Comparison of ENCODE assay signal across 17 cellular contexts in genomic region chr5:73865315-73865714, GRCh38.
DNase-seq lines count a peak whose midpoint lies in the region; ATAC-seq, FAIRE-seq and TF ChIP-seq lines count a peak whose summit lies in the region.
"Had no signal": no experiment of that assay in that cellular context is flagged by ENCODE, and none has a peak within 500 bp of the region (broad histone marks: within the 10 kb centered on the region; RNA-seq: fewer than 3 reads in every experiment).

No MANE protein-coding gene starts in this region.

- H3K27me3 ChIP-seq in bronchial epithelial cell (ENCODE audit: control insufficient read depth, insufficient read depth, low read length), result no peaks in the 10 kb centered on the region
- no peaks in the 10 kb centered on the region for H3K27me3 ChIP-seq in liver (ENCODE audit: control insufficient read depth in 4 of 4, insufficient read depth in 4 of 4, low read length in 3 of 4)
- H3K27me3 ChIP-seq: BLaER1 had no signal

- TF ChIP-seq CTCF in bronchial epithelial cell (IDR thresholded peaks at IDR 0.05; ENCODE audit: insufficient read depth, low read length, severe bottlenecking) (no peak), liver (IDR thresholded peaks at IDR 0.05; ENCODE audit: low read depth, low read length, missing input control) (no peak)

- WGBS in liver, result 82% methylated on average over 1 of the region's 1 CpG

- peak; percentile 33 for DNase-seq in CD1c-positive myeloid dendritic cell (ENCODE audit: extremely low spot score)
- DNase-seq in MV-4-11 (lab: John Stamatoyannopoulos, UW), result peak; percentile 29
- no peak for DNase-seq in bronchial epithelial cell (ENCODE audit: low read depth)
- no peak for DNase-seq in effector CD8-positive, alpha-beta T cell (lab: John Stamatoyannopoulos, UW)
- no peak for DNase-seq in retina
- DNase-seq in head of caudate nucleus, result no peak
- DNase-seq: 8988T; Calu3; CD8-positive, alpha-beta T cell; DMS79 treated with DMSO at 0.1 percent for 48 hours; GF-D8 had no signal

- peak; percentile 32 for FAIRE-seq in bronchial epithelial cell (lab: Jason Lieb, UNC)
- FAIRE-seq: HTR-8/SVneo had no signal

- no peak overlapping the region for H3K9ac ChIP-seq in liver (ENCODE audit: low read depth in 1 of 2, low read length in 2 of 2)
- H3K9ac ChIP-seq: BLaER1 had no signal

- H3K4me3 ChIP-seq in bronchial epithelial cell (ENCODE audit: low read depth, low read length), result no peak overlapping the region
- H3K4me3 ChIP-seq in liver (ENCODE audit: low read depth in 1 of 3, low read length in 3 of 3), result no peak overlapping the region
- H3K4me3 ChIP-seq: BLaER1, HAP-1 had no signal

- H3K27ac ChIP-seq in liver (ENCODE audit: low read depth in 1 of 2, low read length in 2 of 2), result no peak overlapping the region
- H3K27ac ChIP-seq: BLaER1, HL-60 had no signal

- peaks cover 8% of the 10 kb centered on the region for H3K36me3 ChIP-seq in bronchial epithelial cell (ENCODE audit: control insufficient read depth, insufficient read depth, low read length)
- peaks cover under 1 to 8% (median 3%) of the 10 kb centered on the region in 4 donors for H3K36me3 ChIP-seq in liver (ENCODE audit: control insufficient read depth in 4 of 4, insufficient read depth in 3 of 4, low read depth in 1 of 4, low read length in 3 of 4)
- H3K36me3 ChIP-seq: BLaER1, HAP-1 had no signal

- no peaks in the 10 kb centered on the region for H3K9me3 ChIP-seq in liver (ENCODE audit: control insufficient read depth in 4 of 4, low read length in 3 of 4)
- H3K9me3 ChIP-seq: BLaER1, HAP-1 had no signal

- ATAC-seq in HG02981 (IDR thresholded peaks at IDR 0.05; ENCODE audit: unreplicated experiment), result no peak
- ATAC-seq: CD8-positive, alpha-beta T cell had no signal

- intact Hi-C loops in head of caudate nucleus (cut with DNase I), result no loop called here

- H3K4me1 ChIP-seq in liver (ENCODE audit: control insufficient read depth in 4 of 4, insufficient read depth in 4 of 4, low read length in 3 of 4), result peaks cover 0 to 9% (median 5%) of the 10 kb centered on the region in 4 donors
- H3K4me1 ChIP-seq: HAP-1 had no signal

- no peak for TF ChIP-seq RAD21 in liver (IDR thresholded peaks at IDR 0.05)

TF ChIP-seq in liver, 16 proteins besides CTCF, POLR2A, EP300 and RAD21:
- TF ChIP-seq HNF4A (conservative IDR thresholded peaks at IDR 0.05), result peak in 1 of 2 donors; percentile 4
- peak; percentile 8 for TF ChIP-seq FOXA1 (IDR thresholded peaks at IDR 0.05)
- TF ChIP-seq NR2F2 (IDR thresholded peaks at IDR 0.05), result no peak
- TF ChIP-seq FOXA2 (IDR thresholded peaks at IDR 0.05), result no peak
- TF ChIP-seq JUND (IDR thresholded peaks at IDR 0.05), result no peak
- TF ChIP-seq MAX (IDR thresholded peaks at IDR 0.05), result no peak
- no peak for TF ChIP-seq REST (IDR thresholded peaks at IDR 0.05)
- TF ChIP-seq EGR1 (IDR thresholded peaks at IDR 0.05; ENCODE audit: low read depth in 2 of 2), result no peak
- peak in 1 of 2 donors; percentile 13 for TF ChIP-seq RXRA (IDR thresholded peaks at IDR 0.05)
- no peak for TF ChIP-seq SP1 (IDR thresholded peaks at IDR 0.05)
- no peak for TF ChIP-seq GABPA (IDR thresholded peaks at IDR 0.05 in 1 of 2, conservative IDR thresholded peaks at IDR 0.05 in 1 of 2)
- TF ChIP-seq HNF4G (IDR thresholded peaks at IDR 0.05), result no peak

Comparison
In these comparisons a context has a peak if more than half of its experiments do, and no peak if none do; other contexts are left out.
1. DNase-seq: peak in CD1c-positive myeloid dendritic cell (single experiment) and MV-4-11 (single experiment); none in bronchial epithelial cell (single experiment), effector CD8-positive, alpha-beta T cell (single experiment), retina (single experiment) and head of caudate nucleus (0 of 42).